In genomic region chr5:111748304-111748763, GRCh38 we compare ENCODE assay signal across 11 cellular contexts. TPM values are rescaled to one million over a fixed set of nuclear protein-coding genes. Genes with fewer than 3 reads are reported as not detected.
DNase-seq lines count a peak whose midpoint lies in the region; ATAC-seq and TF ChIP-seq lines count a peak whose summit lies in the region.
"Had no signal": no experiment of that assay in that cellular context is flagged by ENCODE, and none has a peak within 500 bp of the region (broad histone marks: within the 10 kb centered on the region; RNA-seq: fewer than 3 reads in every experiment).

No MANE protein-coding gene starts in this region.

- TF ChIP-seq POLR2A in erythroblast (IDR thresholded peaks at IDR 0.05; ENCODE audit: low read length) = no peak

- peak; percentile 62 for DNase-seq in BJ (ENCODE audit: low read depth)
- DNase-seq in HS-5 (ENCODE audit: low read depth) = peak; percentile 96
- DNase-seq in mammary epithelial cell = peak; percentile 91
- peak; percentile 98 for DNase-seq in kidney tubule cell (ENCODE audit: low spot score)
- DNase-seq in erythroblast (lab: John Stamatoyannopoulos, UW) = no peak
- no peak for DNase-seq in cerebellar nuclear complex (lab: John Stamatoyannopoulos, UW)
- no peak for DNase-seq in activated T-cell treated with anti-CD3 and anti-CD28 coated beads, Interleukin-2, amount 50 U/mL, for 4 hours
- DNase-seq: H9, KG1, Peyer's patch had no signal

- dilution Hi-C loops in mammary epithelial cell (cut with HindIII; ENCODE audit: low sequenced_read_pairs) = no loop called here

- peak overlapping the region; percentile 86 for H3K27ac ChIP-seq in mammary epithelial cell (ENCODE audit: insufficient read depth, low read depth, low read length)
- H3K27ac ChIP-seq: Peyer's patch had no signal

- no peak overlapping the region for H3K4me3 Mint-ChIP-seq in activated T-cell treated with anti-CD3 and anti-CD28 coated beads, Interleukin-2, amount 50 U/mL, for 4 hours
- H3K4me3 Mint-ChIP-seq: H9 had no signal

- no peaks in the 10 kb centered on the region for H3K79me2 ChIP-seq in mammary epithelial cell (ENCODE audit: insufficient read depth, low read length)

- no peak for ATAC-seq in GM19324 (IDR thresholded peaks at IDR 0.05; ENCODE audit: low FRiP score, unreplicated experiment)
- ATAC-seq in activated T-cell treated with anti-CD3 and anti-CD28 coated beads, Interleukin-2, amount 50 U/mL, for 4 hours = no peak

- peak overlapping the region; percentile 25 for H3K9ac ChIP-seq in mammary epithelial cell (ENCODE audit: insufficient read depth, low read length)

- WGBS in mammary epithelial cell (ENCODE audit: low coverage, missing lambda C conversion rate) = 17% methylated on average over 2 of the region's 3 CpGs

- intact Hi-C loops in mammary epithelial cell (cut with micrococcal nuclease) = no loop called here

- no TSS peak for BruUV-seq in mammary epithelial cell (replicated peaks; lab: Mats Ljungman, UMichigan)

- peak overlapping the region; percentile 12 for H3K4me2 ChIP-seq in mammary epithelial cell (ENCODE audit: insufficient read depth, low read depth, low read length)

- H3K36me3 ChIP-seq in BJ (ENCODE audit: control insufficient read depth, insufficient read depth, low read length) (peaks cover 5% of the 10 kb centered on the region), mammary epithelial cell (ENCODE audit: insufficient read depth, low read length) (no peaks in the 10 kb centered on the region)
- H3K36me3 ChIP-seq: Peyer's patch had no signal

- H3K36me3 Mint-ChIP-seq in activated T-cell treated with anti-CD3 and anti-CD28 coated beads, Interleukin-2, amount 50 U/mL, for 4 hours (ENCODE audit: insufficient read depth) = no peaks in the 10 kb centered on the region

- CTCF ChIA-PET in BJ (lab: Yijun Ruan, JAX) (interaction anchor here (0.6 to 1.7 kb wide), 3 partner anchors 109 to 198 kb away, joined by 3 to 5 read pairs (median 3); no protein-coding TSS in a partner anchor), mammary epithelial cell (lab: Charles Lee; ENCODE audit: low non-redundant PET) (no interaction called here)

- H3K9me3 Mint-ChIP-seq in activated T-cell treated with anti-CD3 and anti-CD28 coated beads, Interleukin-2, amount 50 U/mL, for 4 hours = no peaks in the 10 kb centered on the region
- H3K9me3 Mint-ChIP-seq: H9 had no signal

- H2AFZ ChIP-seq in mammary epithelial cell (ENCODE audit: low read depth, low read length) = peak overlapping the region; percentile 23

- no peaks in the 10 kb centered on the region for H4K20me1 ChIP-seq in mammary epithelial cell (ENCODE audit: insufficient read depth, low read length)

- TF ChIP-seq CTCF in BJ (IDR thresholded peaks at IDR 0.05; ENCODE audit: insufficient read depth, low read depth, low read length) (no peak), mammary epithelial cell (conservative IDR thresholded peaks at IDR 0.05 in 1 of 2, IDR thresholded peaks at IDR 0.05 in 1 of 2; ENCODE audit: extremely low read depth in 1 of 2, insufficient read depth in 1 of 2, low read depth in 1 of 2, low read length in 2 of 2) (no peak)

- H3K27me3 Mint-ChIP-seq in activated T-cell treated with anti-CD3 and anti-CD28 coated beads, Interleukin-2, amount 50 U/mL, for 4 hours (ENCODE audit: low read depth) = peaks cover 7% of the 10 kb centered on the region

- H3K4me3 ChIP-seq in BJ (ENCODE audit: low read depth, low read length) (no peak overlapping the region), mammary epithelial cell (replicated peaks in 1 of 3; ENCODE audit: insufficient read depth in 1 of 3, low read depth in 2 of 3, low read length in 3 of 3) (no peak overlapping the region)
- H3K4me3 ChIP-seq: Peyer's patch had no signal

- peaks cover 21% of the 10 kb centered on the region for H3K4me1 ChIP-seq in mammary epithelial cell (ENCODE audit: insufficient read depth, low read length)
- H3K4me1 ChIP-seq: Peyer's patch had no signal

- in situ Hi-C loops in mammary epithelial cell (cut with MboI; ENCODE audit: low sequenced_read_pairs in 2 of 2) = no loop called here

- no peaks in the 10 kb centered on the region for H3K9me3 ChIP-seq in mammary epithelial cell (replicated peaks; ENCODE audit: insufficient read depth, low read length)
- H3K9me3 ChIP-seq: Peyer's patch had no signal

- H3K27me3 ChIP-seq in BJ (ENCODE audit: control insufficient read depth, insufficient read depth, low read length) (no peaks in the 10 kb centered on the region), mammary epithelial cell (ENCODE audit: insufficient read depth, low read length) (no peaks in the 10 kb centered on the region)
- H3K27me3 ChIP-seq: Peyer's patch had no signal

- POLR2A ChIA-PET in BJ (lab: Charles Lee) = interaction anchor here (0.6 kb wide), 2 partner anchors 10 to 198 kb away, joined by 4 to 5 read pairs; no protein-coding TSS in a partner anchor

- no peaks in the 10 kb centered on the region for H3K4me1 Mint-ChIP-seq in activated T-cell treated with anti-CD3 and anti-CD28 coated beads, Interleukin-2, amount 50 U/mL, for 4 hours (ENCODE audit: low read depth)

RNA-seq across cellular contexts. Expression of gene NREP, which starts 8.7 kb away (rescaled TPM):
- 387 and 609 TPM in 2 replicates for polyA plus RNA-seq in BJ (2011; rRNA removed)
- 227 and 255 TPM in 2 replicates for polyA minus RNA-seq in BJ (2011; rRNA and poly(A)+ RNA removed)
- 10 to 100 TPM in 1 of 2 donors, 1 to 10 TPM in 1; 4.0 to 18.0 TPM for total RNA-seq in mammary epithelial cell
- polyA plus RNA-seq in mammary epithelial cell = 4.8 TPM
- polyA minus RNA-seq in mammary epithelial cell = 2.7 TPM
- total RNA-seq in activated T-cell treated with anti-CD3 and anti-CD28 coated beads, Interleukin-2, amount 50 U/mL, for 4 hours = 10 to 100 TPM in 1 of 3 donors, 1 to 10 TPM in 2; 5.4 to 16.0 (median 10.0) TPM

Comparison
In these comparisons a context has a peak if more than half of its experiments do, and no peak if none do; other contexts are left out.
1. DNase-seq: peak in BJ (single experiment), HS-5 (single experiment), mammary epithelial cell (single experiment) and kidney tubule cell (single experiment); none in erythroblast (0 of 2), cerebellar nuclear complex (0 of 2) and activated T-cell treated with anti-CD3 and anti-CD28 coated beads, Interleukin-2, amount 50 U/mL, for 4 hours (single experiment).